ENCODE assay signal across 8 cellular contexts in genomic region chr9:129036923-129037766, GRCh38. TPM values are rescaled to one million over a fixed set of nuclear protein-coding genes. Genes with fewer than 3 reads are reported as not detected.
DNase-seq lines count a peak whose midpoint lies in the region; ATAC-seq and TF ChIP-seq lines count a peak whose summit lies in the region.

No MANE protein-coding gene starts in this region.

- H3K4me1 ChIP-seq in lung (ENCODE audit: control insufficient read depth in 2 of 2, insufficient read depth in 2 of 2, low read length in 2 of 2) (peaks cover 3 to 12% of the 10 kb centered on the region in 2 donors), urinary bladder (ENCODE audit: insufficient read depth) (peaks cover 2% of the 10 kb centered on the region)

- H3K27me3 ChIP-seq in lung (ENCODE audit: control insufficient read depth, insufficient read depth) = no peaks in the 10 kb centered on the region

- no peaks in the 10 kb centered on the region for H3K27me3 Mint-ChIP-seq in activated naive CD4-positive, alpha-beta T cell treated with anti-CD3 and anti-CD28 coated beads, Interleukin-2, amount 50 U/mL, for 24 hours

- WGBS in lung, 2 donors = 13 to 16% methylated on average over 32 of the region's 32 CpGs
- 8% methylated on average over 32 of the region's 32 CpGs for WGBS in urinary bladder

- no peaks in the 10 kb centered on the region for H3K9me3 ChIP-seq in lung (ENCODE audit: control insufficient read depth in 2 of 2, insufficient read depth in 1 of 2, low read length in 1 of 2)

- peaks cover 24% of the 10 kb centered on the region for H3K4me1 Mint-ChIP-seq in activated naive CD4-positive, alpha-beta T cell treated with anti-CD3 and anti-CD28 coated beads, Interleukin-2, amount 50 U/mL, for 24 hours

- H3K9me3 Mint-ChIP-seq in activated naive CD4-positive, alpha-beta T cell treated with anti-CD3 and anti-CD28 coated beads, Interleukin-2, amount 50 U/mL, for 24 hours = no peaks in the 10 kb centered on the region

- TF ChIP-seq CTCF in cardiac fibroblast (IDR thresholded peaks at IDR 0.05; ENCODE audit: low read depth, low read length) = no peak
- no peak for TF ChIP-seq CTCF in lung (IDR thresholded peaks at IDR 0.05; ENCODE audit: control extremely low read depth, extremely low read depth)

- no peak for DNase-seq in activated naive CD4-positive, alpha-beta T cell treated with Interleukin-2 at 50 U/mL for 16 hours
- DNase-seq in cardiac fibroblast (ENCODE audit: low read depth in 2 of 2) = peak in 1 of 2 donors; percentile 12
- no peak for DNase-seq in lung (ENCODE audit: low spot score)
- no peak for DNase-seq in dedifferentiated amniotic fluid mesenchymal stem cell (ENCODE audit: extremely low spot score)
- DNase-seq in NCI-H510A (lab: John Stamatoyannopoulos, UW) = no peak
- no peak for DNase-seq in stimulated activated CD8-positive, alpha-beta memory T cell treated with anti-CD3 and anti-CD28 coated beads, Interleukin-4, amount 100 ng/mL, for 48 hours

- H3K36me3 ChIP-seq in lung (ENCODE audit: control insufficient read depth in 2 of 2, insufficient read depth in 2 of 2, low read length in 2 of 2) (peaks cover 3 to 7% of the 10 kb centered on the region in 2 donors), urinary bladder (ENCODE audit: insufficient read depth) (no peaks in the 10 kb centered on the region)

- peak overlapping the region; percentile 96 for H3K4me3 Mint-ChIP-seq in activated naive CD4-positive, alpha-beta T cell treated with anti-CD3 and anti-CD28 coated beads, Interleukin-2, amount 50 U/mL, for 24 hours

- H3K36me3 Mint-ChIP-seq in activated naive CD4-positive, alpha-beta T cell treated with anti-CD3 and anti-CD28 coated beads, Interleukin-2, amount 50 U/mL, for 24 hours = no peaks in the 10 kb centered on the region

- ATAC-seq in lung (ENCODE audit: insufficient read depth, low FRiP score) = no peak

- H3K27ac Mint-ChIP-seq in activated naive CD4-positive, alpha-beta T cell treated with anti-CD3 and anti-CD28 coated beads, Interleukin-2, amount 50 U/mL, for 24 hours = peak overlapping the region; percentile 77

- H3K27ac ChIP-seq in lung (ENCODE audit: low read depth in 1 of 2, low read length in 1 of 2) = peak overlapping the region; percentile 80 to 86
- no peak overlapping the region for H3K27ac ChIP-seq in urinary bladder (ENCODE audit: low read depth)

- peak overlapping the region; percentile 100 for H3K4me3 ChIP-seq in cardiac fibroblast (replicated peaks in 1 of 2; ENCODE audit: low read depth in 2 of 2, low read length in 2 of 2)
- peak overlapping the region; percentile 93 for H3K4me3 ChIP-seq in lung
- H3K4me3 ChIP-seq in urinary bladder (ENCODE audit: low read depth, low read length) = peak overlapping the region; percentile 84

RNA-seq across cellular contexts. Expression of gene MIGA2, which starts 0.7 kb away (rescaled TPM):
- 10 to 100 TPM; 22.9 to 31.6 TPM for total RNA-seq in lung
- 10 to 100 TPM; 18.6 to 19.1 TPM for polyA plus RNA-seq in lung
- 16.4 TPM for total RNA-seq in urinary bladder
- 34.5 TPM for polyA plus RNA-seq in urinary bladder

RNA-seq across cellular contexts. Expression of gene SH3GLB2, which starts 9.0 kb away (rescaled TPM):
- total RNA-seq in lung (10 to 100 TPM; 51.3 to 88.9 TPM), urinary bladder (49.6 TPM)
- polyA plus RNA-seq in lung (100 to 1,000 TPM in 1 of 2 donors, 10 to 100 TPM in 1; 54.5 to 110 TPM), urinary bladder (119 TPM)

RNA-seq across cellular contexts. Expression of gene DOLPP1, which starts 43.8 kb away (rescaled TPM):
- 10 to 100 TPM in 1 of 2 donors, 1 to 10 TPM in 1; 7.0 to 17.6 TPM for total RNA-seq in lung
- 10 to 100 TPM in 1 of 2 donors, 1 to 10 TPM in 1; 7.8 to 12.2 TPM for polyA plus RNA-seq in lung
- total RNA-seq in urinary bladder = 9.0 TPM
- 10.5 TPM for polyA plus RNA-seq in urinary bladder
